14 cellular contexts compared by ENCODE assay signal in the genomic region with DNA sequence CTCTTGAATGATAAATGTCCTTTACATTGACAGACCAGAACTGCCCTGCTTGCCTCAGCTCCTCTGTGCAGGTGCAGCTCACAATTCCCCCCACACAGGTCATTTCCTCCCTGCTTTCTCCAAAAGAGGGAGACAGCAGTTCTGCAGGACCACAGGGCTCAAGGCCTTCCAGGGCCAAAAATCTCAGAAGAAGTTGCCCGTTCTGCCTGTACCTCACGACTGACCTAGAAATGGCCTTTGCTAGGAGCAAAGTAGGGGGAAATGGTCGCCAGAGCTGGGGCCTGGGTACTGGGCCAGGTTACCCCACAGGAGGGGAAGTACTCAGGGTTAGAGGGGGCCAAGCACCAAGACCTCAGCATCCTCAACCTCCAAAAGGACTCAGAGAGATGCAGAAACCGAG. TPM values are rescaled to one million over a fixed set of nuclear protein-coding genes. Genes with fewer than 3 reads are reported as not detected.
DNase-seq lines count a peak whose midpoint lies in the region; ATAC-seq and TF ChIP-seq lines count a peak whose summit lies in the region.
"Had no signal": no experiment of that assay in that cellular context is flagged by ENCODE, and none has a peak within 500 bp of the region (broad histone marks: within the 10 kb centered on the region; RNA-seq: fewer than 3 reads in every experiment).

No MANE protein-coding gene starts in this region.

- POLR2A ChIA-PET in activated naive CD8-positive, alpha-beta T cell treated with anti-CD3 and anti-CD28 coated beads, Interleukin-2, amount 10 ng/mL, durations not matched to agents 7 days and 5 days (lab: Charles Lee) = no interaction called here
- POLR2A ChIA-PET in OCI-LY7 (lab: Charles Lee) = no interaction called here
- POLR2A ChIA-PET in activated CD8-positive, alpha-beta T cell treated with anti-CD3 and anti-CD28 coated beads, Interleukin-2, amount 10 ng/mL, durations not matched to agents 7 days and 5 days (lab: Charles Lee) = no interaction called here

- H3K4me2 ChIP-seq in OCI-LY7 (ENCODE audit: low read length) = peak overlapping the region; percentile 56

- ATAC-seq in activated naive CD8-positive, alpha-beta T cell treated with anti-CD3 and anti-CD28 coated beads, Interleukin-2, amount 10 ng/mL, durations not matched to agents 7 days and 5 days (ENCODE audit: low read depth) = no peak
- no peak for ATAC-seq in naive B cell (ENCODE audit: low read depth in 2 of 2)
- ATAC-seq in activated CD8-positive, alpha-beta T cell treated with anti-CD3 and anti-CD28 coated beads, Interleukin-2, amount 10 ng/mL, durations not matched to agents 7 days and 5 days = no peak

- no peak overlapping the region for H3K27ac ChIP-seq in OCI-LY7 (ENCODE audit: low read depth, low read length, poor library complexity, severe bottlenecking)

- TF ChIP-seq CTCF in OCI-LY7 (conservative IDR thresholded peaks at IDR 0.05; ENCODE audit: low read length) = no peak

- peaks cover 24% of the 10 kb centered on the region for H3K4me1 Mint-ChIP-seq in activated naive CD8-positive, alpha-beta T cell treated with anti-CD3 and anti-CD28 coated beads, Interleukin-2, amount 10 ng/mL, durations not matched to agents 7 days and 5 days
- H3K4me1 Mint-ChIP-seq in activated naive CD8-positive, alpha-beta T cell treated with anti-CD3 and anti-CD28 coated beads for 36 hours = peaks cover 9% of the 10 kb centered on the region
- H3K4me1 Mint-ChIP-seq in naive B cell = peaks cover 14 to 25% (median 23%) of the 10 kb centered on the region in 3 donors
- H3K4me1 Mint-ChIP-seq in activated CD8-positive, alpha-beta T cell treated with anti-CD3 and anti-CD28 coated beads, Interleukin-2, amount 10 ng/mL, durations not matched to agents 7 days and 5 days (ENCODE audit: low read depth) = peaks cover 9% of the 10 kb centered on the region

- peak; percentile 26 for DNase-seq in activated naive CD8-positive, alpha-beta T cell treated with anti-CD3 and anti-CD28 coated beads, Interleukin-2, amount 10 ng/mL, durations not matched to agents 7 days and 5 days
- no peak for DNase-seq in activated naive CD8-positive, alpha-beta T cell treated with anti-CD3 and anti-CD28 coated beads for 36 hours
- DNase-seq in OCI-LY7 (ENCODE audit: low spot score) (no peak), naive B cell (no peak), UCSD-AML1 (lab: John Stamatoyannopoulos, UW; ENCODE audit: unreplicated experiment) (no peak), NCI-H524 (lab: John Stamatoyannopoulos, UW) (no peak)
- DNase-seq in activated CD8-positive, alpha-beta T cell treated with anti-CD3 and anti-CD28 coated beads, Interleukin-2, amount 10 ng/mL, durations not matched to agents 7 days and 5 days = no peak
- DNase-seq: BE2C, NCI-H1417 treated with DMSO at 0.1 percent for 48 hours, NCI-H2029, NCI-H2171 treated with DMSO at 0.1 percent for 48 hours, NCI-H510A, SIG-M5 had no signal

- no peak overlapping the region for H2AFZ ChIP-seq in OCI-LY7 (ENCODE audit: low read length)

- H3K27ac Mint-ChIP-seq in activated naive CD8-positive, alpha-beta T cell treated with anti-CD3 and anti-CD28 coated beads, Interleukin-2, amount 10 ng/mL, durations not matched to agents 7 days and 5 days = no peak overlapping the region
- H3K27ac Mint-ChIP-seq in activated naive CD8-positive, alpha-beta T cell treated with anti-CD3 and anti-CD28 coated beads for 36 hours = no peak overlapping the region
- H3K27ac Mint-ChIP-seq in naive B cell = peak overlapping the region in 4 of 6 donors; percentile 28 to 86 (median 60)
- no peak overlapping the region for H3K27ac Mint-ChIP-seq in activated CD8-positive, alpha-beta T cell treated with anti-CD3 and anti-CD28 coated beads, Interleukin-2, amount 10 ng/mL, durations not matched to agents 7 days and 5 days

- CTCF ChIA-PET in OCI-LY7 (lab: Charles Lee; ENCODE audit: unreplicated experiment) = no interaction called here
- CTCF ChIA-PET in activated CD8-positive, alpha-beta T cell treated with anti-CD3 and anti-CD28 coated beads, Interleukin-2, amount 10 ng/mL, durations not matched to agents 7 days and 5 days (lab: Charles Lee) = interaction anchor here (1.9 kb wide), 1 partner anchor 53 kb away, joined by 5 read pairs; no protein-coding TSS in a partner anchor

- H3K27me3 Mint-ChIP-seq in activated naive CD8-positive, alpha-beta T cell treated with anti-CD3 and anti-CD28 coated beads, Interleukin-2, amount 10 ng/mL, durations not matched to agents 7 days and 5 days = peaks cover 1% of the 10 kb centered on the region
- H3K27me3 Mint-ChIP-seq in activated naive CD8-positive, alpha-beta T cell treated with anti-CD3 and anti-CD28 coated beads for 36 hours = no peaks in the 10 kb centered on the region
- H3K27me3 Mint-ChIP-seq in naive B cell = no peaks in the 10 kb centered on the region
- no peaks in the 10 kb centered on the region for H3K27me3 Mint-ChIP-seq in activated CD8-positive, alpha-beta T cell treated with anti-CD3 and anti-CD28 coated beads, Interleukin-2, amount 10 ng/mL, durations not matched to agents 7 days and 5 days (ENCODE audit: low read depth)

- no peaks in the 10 kb centered on the region for H3K9me3 Mint-ChIP-seq in activated naive CD8-positive, alpha-beta T cell treated with anti-CD3 and anti-CD28 coated beads, Interleukin-2, amount 10 ng/mL, durations not matched to agents 7 days and 5 days
- peaks cover 2% of the 10 kb centered on the region for H3K9me3 Mint-ChIP-seq in activated naive CD8-positive, alpha-beta T cell treated with anti-CD3 and anti-CD28 coated beads for 36 hours
- H3K9me3 Mint-ChIP-seq in naive B cell = peaks cover 0 to 5% (median 0%) of the 10 kb centered on the region in 7 donors
- no peaks in the 10 kb centered on the region for H3K9me3 Mint-ChIP-seq in activated CD8-positive, alpha-beta T cell treated with anti-CD3 and anti-CD28 coated beads, Interleukin-2, amount 10 ng/mL, durations not matched to agents 7 days and 5 days (ENCODE audit: insufficient read depth)

- H3K9me3 ChIP-seq in OCI-LY7 (ENCODE audit: low read length) = peaks cover 12% of the 10 kb centered on the region; the same call in 1 of the 2 replicates
- H3K9me3 ChIP-seq: BE2C had no signal

- peaks cover 44% of the 10 kb centered on the region for H3K4me1 ChIP-seq in OCI-LY7 (ENCODE audit: insufficient read depth, low read length, poor library complexity, severe bottlenecking)

- H3K4me3 ChIP-seq in OCI-LY7 (ENCODE audit: low read depth, low read length, poor library complexity, severe bottlenecking) = no peak overlapping the region

- no peaks in the 10 kb centered on the region for H3K79me2 ChIP-seq in OCI-LY7 (ENCODE audit: insufficient read depth, low read depth, low read length)

- no peaks in the 10 kb centered on the region for H3K9me2 ChIP-seq in OCI-LY7 (ENCODE audit: insufficient read depth, low read length)

- H4K20me1 ChIP-seq in OCI-LY7 (ENCODE audit: insufficient read depth, low read length) = no peaks in the 10 kb centered on the region

- intact Hi-C loops in OCI-LY7 (cut with micrococcal nuclease; ENCODE audit: unreplicated experiment) = loop anchor here (5.0 kb wide), 1 partner anchor 700 kb away; no protein-coding TSS in a partner anchor

- H3K4me3 Mint-ChIP-seq in activated naive CD8-positive, alpha-beta T cell treated with anti-CD3 and anti-CD28 coated beads, Interleukin-2, amount 10 ng/mL, durations not matched to agents 7 days and 5 days = no peak overlapping the region
- no peak overlapping the region for H3K4me3 Mint-ChIP-seq in activated naive CD8-positive, alpha-beta T cell treated with anti-CD3 and anti-CD28 coated beads for 36 hours
- H3K4me3 Mint-ChIP-seq in naive B cell = peak overlapping the region in 1 of 8 donors; percentile 14
- H3K4me3 Mint-ChIP-seq in activated CD8-positive, alpha-beta T cell treated with anti-CD3 and anti-CD28 coated beads, Interleukin-2, amount 10 ng/mL, durations not matched to agents 7 days and 5 days = no peak overlapping the region

- H3K36me3 ChIP-seq in OCI-LY7 (ENCODE audit: insufficient read depth, low read length) = no peaks in the 10 kb centered on the region
- H3K36me3 ChIP-seq: BE2C had no signal

- H3K36me3 Mint-ChIP-seq in activated naive CD8-positive, alpha-beta T cell treated with anti-CD3 and anti-CD28 coated beads, Interleukin-2, amount 10 ng/mL, durations not matched to agents 7 days and 5 days = no peaks in the 10 kb centered on the region
- no peaks in the 10 kb centered on the region for H3K36me3 Mint-ChIP-seq in activated naive CD8-positive, alpha-beta T cell treated with anti-CD3 and anti-CD28 coated beads for 36 hours
- no peaks in the 10 kb centered on the region for H3K36me3 Mint-ChIP-seq in naive B cell
- peaks cover 4% of the 10 kb centered on the region for H3K36me3 Mint-ChIP-seq in activated CD8-positive, alpha-beta T cell treated with anti-CD3 and anti-CD28 coated beads, Interleukin-2, amount 10 ng/mL, durations not matched to agents 7 days and 5 days (ENCODE audit: low read depth)

- BruUV-seq in OCI-LY7 (replicated peaks; lab: Mats Ljungman, UMichigan) = no TSS peak

RNA-seq across cellular contexts. Expression of gene RNU1-2, which starts 11.1 kb away (rescaled TPM):
- 1,000 to 10,000 TPM; 3,257 to 3,430 TPM for total RNA-seq in activated naive CD8-positive, alpha-beta T cell treated with anti-CD3 and anti-CD28 coated beads, Interleukin-2, amount 10 ng/mL, durations not matched to agents 7 days and 5 days
- 100 to 1,000 TPM; 874 to 961 TPM for total RNA-seq in activated naive CD8-positive, alpha-beta T cell treated with anti-CD3 and anti-CD28 coated beads for 36 hours
- total RNA-seq in OCI-LY7 (2014; rRNA removed; shearing (Covaris generic)) = under 0.01 TPM in 2 replicates
- 1,721 and 1,968 TPM in 2 replicates for total RNA-seq in OCI-LY7 (2022)
- 10 to 100 TPM in 4 of 6 donors, not detected in 2; 27.4 to 56.9 (median 45.9) TPM for polyA plus RNA-seq in naive B cell (ENCODE audit: low read depth in 6 of 6)
- total RNA-seq in activated CD8-positive, alpha-beta T cell treated with anti-CD3 and anti-CD28 coated beads, Interleukin-2, amount 10 ng/mL, durations not matched to agents 7 days and 5 days = 1,000 to 10,000 TPM; 1,730 to 2,232 TPM
- total RNA-seq: H4 had no signal

RNA-seq across cellular contexts. Expression of gene CROCC, which starts 14.9 kb away (rescaled TPM):
- total RNA-seq in activated naive CD8-positive, alpha-beta T cell treated with anti-CD3 and anti-CD28 coated beads, Interleukin-2, amount 10 ng/mL, durations not matched to agents 7 days and 5 days = 10 to 100 TPM; 63.0 to 69.8 TPM
- 10 to 100 TPM; 24.7 to 26.3 TPM for total RNA-seq in activated naive CD8-positive, alpha-beta T cell treated with anti-CD3 and anti-CD28 coated beads for 36 hours
- 36.3 and 57.9 TPM in 2 replicates for total RNA-seq in OCI-LY7 (2014; rRNA removed; shearing (Covaris generic))
- 54.0 and 54.1 TPM in 2 replicates for total RNA-seq in OCI-LY7 (2022)
- 1 to 10 TPM; 1.4 to 4.0 (median 2.3) TPM for polyA plus RNA-seq in naive B cell (ENCODE audit: low read depth in 6 of 6)
- 10 to 100 TPM; 31.7 to 33.1 TPM for total RNA-seq in activated CD8-positive, alpha-beta T cell treated with anti-CD3 and anti-CD28 coated beads, Interleukin-2, amount 10 ng/mL, durations not matched to agents 7 days and 5 days

Comparison
In these comparisons a context has a peak if more than half of its experiments do, and no peak if none do; other contexts are left out.
1. H3K27ac Mint-ChIP-seq: peak in naive B cell (4 of 6); none in activated naive CD8-positive, alpha-beta T cell treated with anti-CD3 and anti-CD28 coated beads, Interleukin-2, amount 10 ng/mL, durations not matched to agents 7 days and 5 days (single experiment), activated naive CD8-positive, alpha-beta T cell treated with anti-CD3 and anti-CD28 coated beads for 36 hours (single experiment) and activated CD8-positive, alpha-beta T cell treated with anti-CD3 and anti-CD28 coated beads, Interleukin-2, amount 10 ng/mL, durations not matched to agents 7 days and 5 days (single experiment).